In genomic region chr19:43651758-43652545, GRCh38 we compare ENCODE assay signal across 8 cellular contexts. TPM values are rescaled to one million over a fixed set of nuclear protein-coding genes. Genes with fewer than 3 reads are reported as not detected.
A peak's percentile ranks its signal among the peaks of the same experiment; 100 is the strongest.
DNase-seq lines count a peak whose midpoint lies in the region; ATAC-seq and TF ChIP-seq lines count a peak whose summit lies in the region.

No MANE protein-coding gene starts in this region.

- H3K4me1 ChIP-seq in Peyer's patch (no peaks in the 10 kb centered on the region), ascending aorta (no peaks in the 10 kb centered on the region)

- peak; percentile 19 to 76 (median 72) for TF ChIP-seq CTCF in Peyer's patch (IDR thresholded peaks at IDR 0.05)
- TF ChIP-seq CTCF in ascending aorta (IDR thresholded peaks at IDR 0.05): peak; percentile 48 to 78 (median 49)

- ATAC-seq in HG02798 (IDR thresholded peaks at IDR 0.05; ENCODE audit: poor library complexity, unreplicated experiment): no peak

- DNase-seq in DMS 273 (lab: John Stamatoyannopoulos, UW; ENCODE audit: unreplicated experiment): peak; percentile 84
- DNase-seq in HK-2 (ENCODE audit: unreplicated experiment): peak; percentile 52
- DNase-seq in Peyer's patch: peak; percentile 51 to 79 (median 75)
- DNase-seq in ascending aorta (ENCODE audit: low spot score in 2 of 2): no peak
- DNase-seq in hepatic stellate cell (ENCODE audit: low spot score): peak; percentile 75
- peak; percentile 73 for DNase-seq in retina
- DNase-seq in DMS79 (lab: John Stamatoyannopoulos, UW): no peak

- intact Hi-C loops in ascending aorta (cut with DNase I): loop anchor here (5.0 to 10.0 kb wide), 2 partner anchors 95 to 207 kb away; no protein-coding TSS in a partner anchor

- H3K9me3 ChIP-seq in Peyer's patch: no peaks in the 10 kb centered on the region
- no peaks in the 10 kb centered on the region for H3K9me3 ChIP-seq in ascending aorta

- no peak for TF ChIP-seq POLR2A in Peyer's patch (IDR thresholded peaks at IDR 0.05)

- H3K27ac ChIP-seq in Peyer's patch: no peak overlapping the region
- no peak overlapping the region for H3K27ac ChIP-seq in ascending aorta

- H3K36me3 ChIP-seq in Peyer's patch: peaks cover 0 to 38% (median 0%) of the 10 kb centered on the region in 3 donors
- H3K36me3 ChIP-seq in ascending aorta: peaks cover 32 to 64% of the 10 kb centered on the region in 2 donors

- H3K4me3 ChIP-seq in Peyer's patch (peak overlapping the region in 1 of 4 donors; percentile 22), ascending aorta (no peak overlapping the region)

- H3K27me3 ChIP-seq in Peyer's patch (no peaks in the 10 kb centered on the region), ascending aorta (no peaks in the 10 kb centered on the region)

RNA-seq across cellular contexts. Expression of gene CADM4, which starts 12.3 kb away (rescaled TPM):
- 1 to 10 TPM in 1 of 4 donors, under 1 TPM in 1, not detected in 2; 0.80 to 1.4 TPM for total RNA-seq in Peyer's patch
- 3.5 TPM for total RNA-seq in ascending aorta

RNA-seq across cellular contexts. Expression of gene PLAUR, which starts 18.0 kb away (rescaled TPM):
- total RNA-seq in Peyer's patch: 10 to 100 TPM in 3 of 4 donors, 1 to 10 TPM in 1; 7.0 to 21.2 (median 15.5) TPM
- 30.2 TPM for total RNA-seq in ascending aorta

RNA-seq across cellular contexts. Expression of gene ZNF428, which starts 32.5 kb away (rescaled TPM):
- 10 to 100 TPM; 10.5 to 28.1 (median 11.6) TPM for total RNA-seq in Peyer's patch
- total RNA-seq in ascending aorta: 37.3 TPM

RNA-seq across cellular contexts. Expression of gene SRRM5, which starts 40.1 kb away (rescaled TPM):
- 1 to 10 TPM in 3 of 4 donors, not detected in 1; 1.2 to 2.7 (median 2.5) TPM for total RNA-seq in Peyer's patch
- total RNA-seq in ascending aorta: 0.32 TPM

RNA-seq across cellular contexts. Expression of gene ZNF576, which starts 55.6 kb away (rescaled TPM):
- 10 to 100 TPM in 3 of 4 donors, 1 to 10 TPM in 1; 6.6 to 21.9 (median 16.5) TPM for total RNA-seq in Peyer's patch
- total RNA-seq in ascending aorta: 3.1 TPM

Comparison
In these comparisons a context has a peak if more than half of its experiments do, and no peak if none do; other contexts are left out.
1. DNase-seq: peak in DMS 273 (single experiment), HK-2 (single experiment), Peyer's patch (3 of 3), hepatic stellate cell (single experiment) and retina (single experiment); none in ascending aorta (0 of 2) and DMS79 (single experiment).